ENCODE assay signal across 1 cellular context in genomic region chr5:65819215-65819904, GRCh38.
TF ChIP-seq lines count a peak whose summit lies in the region.

No MANE protein-coding gene starts in this region.

TF ChIP-seq in GM12878, 131 proteins besides CTCF, POLR2A, EP300 and RAD21 (continued from another document):
- TF ChIP-seq E4F1 (IDR thresholded peaks at IDR 0.05; ENCODE audit: borderline replicate concordance, partially characterized antibody) = no peak
